In genomic region chr1:13701274-13701650, GRCh38 we compare ENCODE assay signal across 8 cellular contexts. TPM values are rescaled to one million over a fixed set of nuclear protein-coding genes. Genes with fewer than 3 reads are reported as not detected.
DNase-seq lines count a peak whose midpoint lies in the region; ATAC-seq and TF ChIP-seq lines count a peak whose summit lies in the region.

No MANE protein-coding gene starts in this region.

- H3K36me3 ChIP-seq in suprapubic skin (no peaks in the 10 kb centered on the region), thyroid gland (no peaks in the 10 kb centered on the region)

- no peak for DNase-seq in activated CD8-positive, alpha-beta memory T cell treated with anti-CD3 and anti-CD28 coated beads, Interleukin-2, amount 10 ng/mL, durations not matched to agents 7 days and 5 days
- no peak for DNase-seq in activated CD8-positive, alpha-beta memory T cell treated with anti-CD3 and anti-CD28 coated beads, Interleukin-2, amount 50 U/mL, for 48 hours
- no peak for DNase-seq in activated CD8-positive, alpha-beta T cell treated with anti-CD3 and anti-CD28 coated beads, Interleukin-2, amount 10 ng/mL, durations not matched to agents 7 days and 5 days
- DNase-seq in suprapubic skin (ENCODE audit: low spot score in 2 of 2) = no peak
- DNase-seq in thyroid gland = no peak
- no peak for DNase-seq in SHP77 (lab: John Stamatoyannopoulos, UW)

- no peak for TF ChIP-seq EP300 in suprapubic skin (IDR thresholded peaks at IDR 0.05)

- H3K27ac ChIP-seq in suprapubic skin = peak overlapping the region; percentile 97
- H3K27ac ChIP-seq in thyroid gland = peak overlapping the region in 1 of 3 donors; percentile 35

- H3K27me3 Mint-ChIP-seq in activated CD8-positive, alpha-beta memory T cell treated with anti-CD3 and anti-CD28 coated beads, Interleukin-2, amount 10 ng/mL, durations not matched to agents 7 days and 5 days = no peaks in the 10 kb centered on the region
- H3K27me3 Mint-ChIP-seq in activated CD8-positive, alpha-beta T cell treated with anti-CD3 and anti-CD28 coated beads, Interleukin-2, amount 10 ng/mL, durations not matched to agents 7 days and 5 days (ENCODE audit: low read depth) = no peaks in the 10 kb centered on the region

- TF ChIP-seq CTCF in suprapubic skin (IDR thresholded peaks at IDR 0.05) (no peak), thyroid gland (IDR thresholded peaks at IDR 0.05) (no peak)

- H3K4me1 Mint-ChIP-seq in activated CD8-positive, alpha-beta memory T cell treated with anti-CD3 and anti-CD28 coated beads, Interleukin-2, amount 10 ng/mL, durations not matched to agents 7 days and 5 days = peaks cover 47% of the 10 kb centered on the region
- H3K4me1 Mint-ChIP-seq in activated CD8-positive, alpha-beta T cell treated with anti-CD3 and anti-CD28 coated beads, Interleukin-2, amount 10 ng/mL, durations not matched to agents 7 days and 5 days (ENCODE audit: low read depth) = peaks cover 57% of the 10 kb centered on the region

- POLR2A ChIA-PET in activated CD8-positive, alpha-beta T cell treated with anti-CD3 and anti-CD28 coated beads, Interleukin-2, amount 10 ng/mL, durations not matched to agents 7 days and 5 days (lab: Charles Lee) = interaction anchor here (1.0 to 5.1 kb wide), 4 partner anchors 24 to 50 kb away, joined by 3 to 70 read pairs (median 7); no protein-coding TSS in a partner anchor

- ATAC-seq in activated CD8-positive, alpha-beta memory T cell treated with anti-CD3 and anti-CD28 coated beads, Interleukin-2, amount 10 ng/mL, durations not matched to agents 7 days and 5 days = no peak
- no peak for ATAC-seq in activated CD8-positive, alpha-beta T cell treated with anti-CD3 and anti-CD28 coated beads, Interleukin-2, amount 10 ng/mL, durations not matched to agents 7 days and 5 days
- ATAC-seq in GM21367 (IDR thresholded peaks at IDR 0.05; ENCODE audit: unreplicated experiment) = no peak

- H3K27me3 ChIP-seq in suprapubic skin = no peaks in the 10 kb centered on the region
- no peaks in the 10 kb centered on the region for H3K27me3 ChIP-seq in thyroid gland

- H3K4me3 ChIP-seq in iPS-18c (ENCODE audit: insufficient read depth, low read depth, low read length) (0 out of 2 replicates have a peak overlapping the region, but pooled peaks have one; percentile 46), suprapubic skin (peak overlapping the region; percentile 76), thyroid gland (replicated peaks in 1 of 3) (no peak overlapping the region)

- H3K9me3 Mint-ChIP-seq in activated CD8-positive, alpha-beta memory T cell treated with anti-CD3 and anti-CD28 coated beads, Interleukin-2, amount 10 ng/mL, durations not matched to agents 7 days and 5 days (ENCODE audit: low read depth) = no peaks in the 10 kb centered on the region
- H3K9me3 Mint-ChIP-seq in activated CD8-positive, alpha-beta T cell treated with anti-CD3 and anti-CD28 coated beads, Interleukin-2, amount 10 ng/mL, durations not matched to agents 7 days and 5 days (ENCODE audit: insufficient read depth) = no peaks in the 10 kb centered on the region

- H3K4me3 Mint-ChIP-seq in activated CD8-positive, alpha-beta memory T cell treated with anti-CD3 and anti-CD28 coated beads, Interleukin-2, amount 10 ng/mL, durations not matched to agents 7 days and 5 days = peak overlapping the region; percentile 96
- H3K4me3 Mint-ChIP-seq in activated CD8-positive, alpha-beta T cell treated with anti-CD3 and anti-CD28 coated beads, Interleukin-2, amount 10 ng/mL, durations not matched to agents 7 days and 5 days = peak overlapping the region; percentile 87

- peaks cover 2% of the 10 kb centered on the region for H3K9me3 ChIP-seq in iPS-18c (ENCODE audit: control insufficient read depth, insufficient read depth, low read length)
- H3K9me3 ChIP-seq in suprapubic skin = no peaks in the 10 kb centered on the region
- H3K9me3 ChIP-seq in thyroid gland = no peaks in the 10 kb centered on the region

- CTCF ChIA-PET in activated CD8-positive, alpha-beta memory T cell treated with anti-CD3 and anti-CD28 coated beads, Interleukin-2, amount 10 ng/mL, durations not matched to agents 7 days and 5 days (lab: Charles Lee) = interaction anchor here (2.1 kb wide), 1 partner anchor 25 kb away, joined by 9 read pairs; no protein-coding TSS in a partner anchor
- CTCF ChIA-PET in activated CD8-positive, alpha-beta T cell treated with anti-CD3 and anti-CD28 coated beads, Interleukin-2, amount 10 ng/mL, durations not matched to agents 7 days and 5 days (lab: Charles Lee) = interaction anchor here (1.0 to 9.5 kb wide), 4 partner anchors 11 to 48 kb away, joined by 4 to 148 read pairs (median 4); no protein-coding TSS in a partner anchor

- intact Hi-C loops in thyroid gland (cut with DNase I) = no loop called here

- H3K27ac Mint-ChIP-seq in activated CD8-positive, alpha-beta memory T cell treated with anti-CD3 and anti-CD28 coated beads, Interleukin-2, amount 10 ng/mL, durations not matched to agents 7 days and 5 days = peak overlapping the region; percentile 97
- peak overlapping the region; percentile 93 for H3K27ac Mint-ChIP-seq in activated CD8-positive, alpha-beta T cell treated with anti-CD3 and anti-CD28 coated beads, Interleukin-2, amount 10 ng/mL, durations not matched to agents 7 days and 5 days

- 28% methylated on average over 6 of the region's 6 CpGs for WGBS in suprapubic skin
- 79 to 81% methylated on average over 6 of the region's 6 CpGs for WGBS in thyroid gland, 2 donors

- TF ChIP-seq POLR2A in suprapubic skin (IDR thresholded peaks at IDR 0.05) (no peak), thyroid gland (IDR thresholded peaks at IDR 0.05) (no peak)

- peaks cover 38% of the 10 kb centered on the region for H3K4me1 ChIP-seq in suprapubic skin
- H3K4me1 ChIP-seq in thyroid gland = peaks cover 4 to 5% of the 10 kb centered on the region in 2 donors

- H3K36me3 Mint-ChIP-seq in activated CD8-positive, alpha-beta memory T cell treated with anti-CD3 and anti-CD28 coated beads, Interleukin-2, amount 10 ng/mL, durations not matched to agents 7 days and 5 days = peaks cover 18% of the 10 kb centered on the region
- H3K36me3 Mint-ChIP-seq in activated CD8-positive, alpha-beta T cell treated with anti-CD3 and anti-CD28 coated beads, Interleukin-2, amount 10 ng/mL, durations not matched to agents 7 days and 5 days (ENCODE audit: low read depth) = peaks cover 20% of the 10 kb centered on the region

RNA-seq across cellular contexts. Expression of gene PRDM2, which starts 1.3 kb away (rescaled TPM):
- total RNA-seq in activated CD8-positive, alpha-beta memory T cell treated with anti-CD3 and anti-CD28 coated beads, Interleukin-2, amount 10 ng/mL, durations not matched to agents 7 days and 5 days = 10 to 100 TPM; 55.0 to 58.5 TPM
- total RNA-seq in activated CD8-positive, alpha-beta T cell treated with anti-CD3 and anti-CD28 coated beads, Interleukin-2, amount 10 ng/mL, durations not matched to agents 7 days and 5 days = 10 to 100 TPM; 49.3 to 50.4 TPM
- total RNA-seq in suprapubic skin (10 to 100 TPM; 54.4 to 99.1 (median 63.1) TPM), thyroid gland (10 to 100 TPM; 39.5 to 63.9 (median 45.4) TPM)

Comparison
In these comparisons a context has a peak if more than half of its experiments do, and no peak if none do; other contexts are left out.
1. H3K4me3 ChIP-seq: peak in iPS-18c (single experiment) and suprapubic skin (single experiment); none in thyroid gland (0 of 3).